In genomic region chr16:8866118-8866883, GRCh38 we compare ENCODE assay signal across 1 cellular context.
TF ChIP-seq lines count a peak whose summit lies in the region.

No MANE protein-coding gene starts in this region.

TF ChIP-seq in HepG2, 621 proteins besides CTCF, POLR2A, EP300 and RAD21 (continued from another document and continues in another):
- TF ChIP-seq ZBTB2 (CRISPR knock-in tag; IDR thresholded peaks at IDR 0.05; ENCODE audit: low read depth) (no peak), SP5 (CRISPR knock-in tag; IDR thresholded peaks at IDR 0.05; ENCODE audit: borderline replicate concordance, low read depth) (peak; percentile 90), ZFYVE20 (CRISPR knock-in tag; IDR thresholded peaks at IDR 0.05; ENCODE audit: borderline replicate concordance, low read depth) (no peak; the same call in 1 of the 2 replicates), AFF4 (CRISPR knock-in tag; IDR thresholded peaks at IDR 0.05) (no peak), KLF12 (CRISPR knock-in tag; IDR thresholded peaks at IDR 0.05; ENCODE audit: borderline replicate concordance) (no peak), ZXDC (CRISPR knock-in tag; IDR thresholded peaks at IDR 0.05) (no peak), ZNF768 (CRISPR knock-in tag; IDR thresholded peaks at IDR 0.05) (peak; percentile 51; the same call in 1 of the 2 replicates), STAT6 (CRISPR knock-in tag; IDR thresholded peaks at IDR 0.05; ENCODE audit: borderline replicate concordance) (no peak), ZBTB46 (CRISPR knock-in tag; IDR thresholded peaks at IDR 0.05; ENCODE audit: borderline replicate concordance) (no peak), KMT2A (CRISPR knock-in tag; IDR thresholded peaks at IDR 0.05) (peak; percentile 87; the same call in 1 of the 2 replicates), ATF5 (CRISPR knock-in tag; IDR thresholded peaks at IDR 0.05; ENCODE audit: low read depth) (peak; percentile 83; the same call in 1 of the 2 replicates), LCORL (IDR thresholded peaks at IDR 0.05) (no peak), LCORL (CRISPR knock-in tag; IDR thresholded peaks at IDR 0.05) (no peak; the same call in 1 of the 2 replicates), JUN (CRISPR knock-in tag; IDR thresholded peaks at IDR 0.05) (no peak), KAT8 (CRISPR knock-in tag; IDR thresholded peaks at IDR 0.05) (peak; percentile 36; the same call in 1 of the 2 replicates), ZNF639 (CRISPR knock-in tag; conservative IDR thresholded peaks at IDR 0.05) (peak; percentile 67; the same call in 1 of the 2 replicates), MAFG (CRISPR knock-in tag; IDR thresholded peaks at IDR 0.05) (no peak), SMARCC2 (IDR thresholded peaks at IDR 0.05) (no peak), MYNN (CRISPR knock-in tag; IDR thresholded peaks at IDR 0.05; ENCODE audit: low read depth) (no peak), TRAFD1 (CRISPR knock-in tag; IDR thresholded peaks at IDR 0.05; ENCODE audit: borderline replicate concordance) (peak; percentile 76; the same call in 1 of the 2 replicates), ZNF253 (CRISPR knock-in tag; IDR thresholded peaks at IDR 0.05; ENCODE audit: borderline replicate concordance) (no peak), ZBED4 (CRISPR knock-in tag; IDR thresholded peaks at IDR 0.05; ENCODE audit: borderline replicate concordance) (peak; percentile 95; the same call in 1 of the 2 replicates), PHF8 (CRISPR knock-in tag; IDR thresholded peaks at IDR 0.05) (peak; percentile 61), TBX2 (CRISPR knock-in tag; IDR thresholded peaks at IDR 0.05; ENCODE audit: borderline replicate concordance) (peak; percentile 71; the same call in 1 of the 2 replicates), KAT7 (CRISPR knock-in tag; IDR thresholded peaks at IDR 0.05; ENCODE audit: borderline replicate concordance) (peak; percentile 87; the same call in 1 of the 2 replicates), HNRNPLL (IDR thresholded peaks at IDR 0.05; ENCODE audit: low read depth, low read length, poor library complexity, severe bottlenecking) (peak; percentile 63), REST (IDR thresholded peaks at IDR 0.05; ENCODE audit: borderline replicate concordance in 1 of 2, low read depth in 1 of 2, low read length in 2 of 2) (no peak), ZNF263 (CRISPR knock-in tag; IDR thresholded peaks at IDR 0.05) (peak; percentile 71)
